ENCODE assay signal across 9 cellular contexts in the genomic region with DNA sequence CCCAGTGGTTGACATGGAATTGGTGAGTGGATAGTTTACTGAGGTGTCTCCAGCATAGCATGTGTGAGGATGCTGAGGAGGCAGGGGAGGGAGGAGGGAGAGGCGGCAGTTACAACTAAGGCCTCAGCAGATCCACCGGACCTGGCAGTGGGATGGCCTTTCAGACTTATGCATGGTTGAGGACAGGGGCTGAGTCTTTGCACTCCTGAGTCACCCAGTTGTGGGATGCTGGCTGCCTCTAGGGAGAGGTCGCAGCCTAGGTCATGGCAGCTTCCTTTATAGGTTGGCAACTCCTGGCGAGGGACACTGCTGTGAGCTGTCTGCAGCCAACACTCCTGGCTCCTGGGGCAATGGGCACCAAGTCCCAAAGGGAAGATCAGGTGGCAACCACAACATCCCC.
"Had no signal": no experiment of that assay in that cellular context is flagged by ENCODE, and none has a peak within 500 bp of the region (broad histone marks: within the 10 kb centered on the region; RNA-seq: fewer than 3 reads in every experiment).

No MANE protein-coding gene starts in this region.

- H3K4me1 ChIP-seq: HAP-1 had no signal

- H3K4me2 ChIP-seq: GM23338 had no signal

- H2AFZ ChIP-seq: GM23338 had no signal

- H3K36me3 ChIP-seq: HAP-1 had no signal

- ATAC-seq: GM23338, HCT116, K562 had no signal

- H3K4me3 ChIP-seq: GM23338, HAP-1, K562 had no signal

- H3K27ac ChIP-seq: HL-60 had no signal

- H3K4me1 Mint-ChIP-seq: GM23338 had no signal

- H3K27ac Mint-ChIP-seq: GM23338, HFFc6 had no signal

- H3K9me3 ChIP-seq: HAP-1 had no signal

- H3K4me3 Mint-ChIP-seq: GM23338, HFFc6 had no signal

- DNase-seq: H7, HFFc6, IMR-90, KG1 had no signal

- FAIRE-seq: K562 had no signal
